Comparison of ENCODE assay signal across 12 cellular contexts in the genomic region with DNA sequence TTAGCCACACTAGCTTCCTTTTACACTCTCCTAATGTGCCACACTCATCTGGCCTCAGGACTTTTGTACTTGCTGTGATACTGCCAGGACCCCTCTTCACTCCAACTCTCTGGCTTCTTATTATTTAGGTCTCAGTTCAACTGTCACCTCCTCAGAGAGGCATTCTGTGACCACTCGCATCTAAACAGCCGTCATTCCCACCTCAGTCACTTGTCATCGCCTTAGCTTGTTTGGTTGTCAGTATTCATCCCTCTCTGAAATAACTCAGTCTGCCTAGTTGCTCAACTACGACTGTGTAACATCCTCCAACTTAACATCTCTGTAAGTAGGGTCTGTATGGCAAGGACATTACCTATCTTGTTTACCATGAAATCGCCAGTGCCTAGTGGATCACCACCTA. TPM values are rescaled to one million over a fixed set of nuclear protein-coding genes. Genes with fewer than 3 reads are reported as not detected.
DNase-seq lines count a peak whose midpoint lies in the region; ATAC-seq and TF ChIP-seq lines count a peak whose summit lies in the region.
"Had no signal": no experiment of that assay in that cellular context is flagged by ENCODE, and none has a peak within 500 bp of the region (broad histone marks: within the 10 kb centered on the region; RNA-seq: fewer than 3 reads in every experiment).

No MANE protein-coding gene starts in this region.

- H3K27ac Mint-ChIP-seq in activated naive CD8-positive, alpha-beta T cell treated with anti-CD3 and anti-CD28 coated beads, Interleukin-2, amount 10 ng/mL, durations not matched to agents 7 days and 5 days = peak overlapping the region; percentile 79
- peak overlapping the region; percentile 28 for H3K27ac Mint-ChIP-seq in memory B cell
- peak overlapping the region; percentile 31 for H3K27ac Mint-ChIP-seq in type B pancreatic cell
- H3K27ac Mint-ChIP-seq: GM23338 had no signal

- ATAC-seq in Right ventricle myocardium inferior = peak; percentile 69
- ATAC-seq in activated naive CD8-positive, alpha-beta T cell treated with anti-CD3 and anti-CD28 coated beads, Interleukin-2, amount 10 ng/mL, durations not matched to agents 7 days and 5 days (ENCODE audit: low read depth) = no peak
- no peak for ATAC-seq in memory B cell (ENCODE audit: low read depth)
- no peak for ATAC-seq in GM21619 (IDR thresholded peaks at IDR 0.05; ENCODE audit: unreplicated experiment)
- ATAC-seq: GM23338, K562 had no signal

- H3K4me1 Mint-ChIP-seq in activated naive CD8-positive, alpha-beta T cell treated with anti-CD3 and anti-CD28 coated beads, Interleukin-2, amount 10 ng/mL, durations not matched to agents 7 days and 5 days = peaks cover 38% of the 10 kb centered on the region
- peaks cover 36% of the 10 kb centered on the region for H3K4me1 Mint-ChIP-seq in memory B cell
- peaks cover 13% of the 10 kb centered on the region for H3K4me1 Mint-ChIP-seq in type B pancreatic cell (ENCODE audit: unreplicated experiment)
- H3K4me1 Mint-ChIP-seq: GM23338 had no signal

- DNase-seq in Right ventricle myocardium inferior (ENCODE audit: missing footprints) (no peak), cardiac septum (ENCODE audit: low spot score) (no peak), memory B cell (ENCODE audit: low spot score in 2 of 2) (no peak), type B pancreatic cell (ENCODE audit: extremely low spot score, unreplicated experiment) (no peak), GM03348 (ENCODE audit: low spot score) (no peak), NCI-H1092 (lab: John Stamatoyannopoulos, UW) (no peak)
- DNase-seq in activated naive CD8-positive, alpha-beta T cell treated with anti-CD3 and anti-CD28 coated beads, Interleukin-2, amount 10 ng/mL, durations not matched to agents 7 days and 5 days = no peak
- DNase-seq: dermis blood vessel endothelial cell, NCI-H345 had no signal

- H3K4me3 Mint-ChIP-seq in activated naive CD8-positive, alpha-beta T cell treated with anti-CD3 and anti-CD28 coated beads, Interleukin-2, amount 10 ng/mL, durations not matched to agents 7 days and 5 days = peak overlapping the region; percentile 12
- H3K4me3 Mint-ChIP-seq in memory B cell (no peak overlapping the region), type B pancreatic cell (no peak overlapping the region)
- H3K4me3 Mint-ChIP-seq: GM23338 had no signal

- peaks cover 29% of the 10 kb centered on the region for H3K36me3 Mint-ChIP-seq in activated naive CD8-positive, alpha-beta T cell treated with anti-CD3 and anti-CD28 coated beads, Interleukin-2, amount 10 ng/mL, durations not matched to agents 7 days and 5 days
- H3K36me3 Mint-ChIP-seq in memory B cell (peaks cover 10% of the 10 kb centered on the region), type B pancreatic cell (no peaks in the 10 kb centered on the region)

- intact Hi-C loops in Right ventricle myocardium inferior (cut with DNase I) = no loop called here
- intact Hi-C loops in cardiac septum (cut with DNase I) = no loop called here

- POLR2A ChIA-PET in activated naive CD8-positive, alpha-beta T cell treated with anti-CD3 and anti-CD28 coated beads, Interleukin-2, amount 10 ng/mL, durations not matched to agents 7 days and 5 days (lab: Charles Lee) = no interaction called here

- no peak for TF ChIP-seq CTCF in type B pancreatic cell (conservative IDR thresholded peaks at IDR 0.05)

- no peaks in the 10 kb centered on the region for H3K27me3 Mint-ChIP-seq in activated naive CD8-positive, alpha-beta T cell treated with anti-CD3 and anti-CD28 coated beads, Interleukin-2, amount 10 ng/mL, durations not matched to agents 7 days and 5 days
- H3K27me3 Mint-ChIP-seq in memory B cell = no peaks in the 10 kb centered on the region
- no peaks in the 10 kb centered on the region for H3K27me3 Mint-ChIP-seq in type B pancreatic cell

- no peaks in the 10 kb centered on the region for H3K9me3 Mint-ChIP-seq in activated naive CD8-positive, alpha-beta T cell treated with anti-CD3 and anti-CD28 coated beads, Interleukin-2, amount 10 ng/mL, durations not matched to agents 7 days and 5 days
- H3K9me3 Mint-ChIP-seq in memory B cell (no peaks in the 10 kb centered on the region), type B pancreatic cell (no peaks in the 10 kb centered on the region)
- H3K9me3 Mint-ChIP-seq: GM23338 had no signal

RNA-seq across cellular contexts. Expression of a gene that starts 27.2 kb away (rescaled TPM):
- total RNA-seq in Right ventricle myocardium inferior (19.3 TPM), cardiac septum (16.3 TPM), type B pancreatic cell (ENCODE audit: low replicate concordance) (32.5 and 60.0 TPM in 2 replicates)
- total RNA-seq in activated naive CD8-positive, alpha-beta T cell treated with anti-CD3 and anti-CD28 coated beads, Interleukin-2, amount 10 ng/mL, durations not matched to agents 7 days and 5 days = 100 to 1,000 TPM; 124 to 152 TPM

Comparison
In these comparisons a context has a peak if more than half of its experiments do, and no peak if none do; other contexts are left out.
1. H3K27ac Mint-ChIP-seq: peak in every context shown above with its lines; median percentile 79 in activated naive CD8-positive, alpha-beta T cell treated with anti-CD3 and anti-CD28 coated beads, Interleukin-2, amount 10 ng/mL, durations not matched to agents 7 days and 5 days; 31 in type B pancreatic cell; 28 in memory B cell.